8 cellular contexts compared by ENCODE assay signal in the genomic region with DNA sequence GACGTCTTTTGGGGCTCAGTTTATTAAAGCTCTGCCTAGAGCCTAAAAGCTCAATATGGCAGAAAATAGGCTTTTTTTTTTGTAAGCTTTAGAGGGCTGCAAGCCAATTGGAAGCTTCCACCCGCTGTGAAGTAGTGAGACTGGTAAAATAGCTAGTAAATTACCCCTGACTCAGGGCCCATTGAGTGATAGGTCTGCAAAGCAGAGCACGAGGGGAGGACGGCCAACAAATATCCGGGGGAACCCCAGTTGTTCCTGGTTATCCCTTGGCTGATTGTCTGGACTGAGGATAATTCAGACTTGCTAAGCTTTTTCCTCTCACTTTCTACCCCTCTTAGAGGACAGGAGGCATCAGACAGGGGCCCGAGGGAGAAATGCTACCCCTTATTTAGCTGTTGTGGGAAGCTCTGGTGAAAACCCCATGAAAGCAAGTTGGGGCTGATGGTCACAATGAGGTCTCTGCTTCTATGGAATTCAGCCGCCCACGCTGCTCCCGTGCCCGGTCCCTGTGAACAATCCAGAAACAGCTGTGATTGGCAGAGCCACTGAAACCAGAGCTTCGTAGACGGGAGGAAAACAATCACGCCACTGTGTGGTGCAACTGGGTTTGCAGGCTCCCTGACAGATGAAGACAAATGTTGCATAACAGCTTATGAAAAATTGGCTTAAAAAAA.
DNase-seq lines count a peak whose midpoint lies in the region; ATAC-seq and TF ChIP-seq lines count a peak whose summit lies in the region.

No MANE protein-coding gene starts in this region.

- peak overlapping the region; percentile 15 for H3K27ac ChIP-seq in right cardiac atrium (ENCODE audit: low read length)

- TF ChIP-seq CTCF in CD14-positive monocyte (IDR thresholded peaks at IDR 0.05), result peak; percentile 31
- peak; percentile 63 for TF ChIP-seq CTCF in retinal pigment epithelial cell (conservative IDR thresholded peaks at IDR 0.05; ENCODE audit: low read depth, low read length)

- peak; percentile 94 to 96 for ATAC-seq in right cardiac atrium
- no peak for ATAC-seq in HG03025 (IDR thresholded peaks at IDR 0.05; ENCODE audit: low FRiP score, unreplicated experiment)

- peaks cover 0 to 8% (median 2%) of the 10 kb centered on the region in 3 donors for H3K27me3 Mint-ChIP-seq in CD14-positive monocyte (ENCODE audit: low read depth in 3 of 3)

- no peaks in the 10 kb centered on the region for H3K27me3 ChIP-seq in right cardiac atrium (ENCODE audit: control insufficient read depth, insufficient read depth)

- H3K27ac Mint-ChIP-seq in CD14-positive monocyte, result peak overlapping the region in 1 of 7 donors; percentile 15

- H3K4me3 Mint-ChIP-seq in CD14-positive monocyte, result peak overlapping the region; percentile 20 to 71

- H3K4me3 ChIP-seq in right cardiac atrium (ENCODE audit: low read length), result no peak overlapping the region
- H3K4me3 ChIP-seq in retinal pigment epithelial cell (ENCODE audit: low read length), result peak overlapping the region; percentile 31

- no peaks in the 10 kb centered on the region for H3K9me3 ChIP-seq in right cardiac atrium (ENCODE audit: control insufficient read depth, low read length)

- peak; percentile 55 for DNase-seq in CD14-positive monocyte (ENCODE audit: low spot score)
- DNase-seq in NCI-H128 (lab: John Stamatoyannopoulos, UW; ENCODE audit: unreplicated experiment), result peak; percentile 18
- peak; percentile 91 for DNase-seq in astrocyte of the hippocampus (ENCODE audit: low read depth, low spot score)
- peak; percentile 82 to 92 (median 89) for DNase-seq in right cardiac atrium
- DNase-seq in retinal pigment epithelial cell (ENCODE audit: low read depth), result peak; percentile 91
- no peak for DNase-seq in stimulated activated CD4-positive, alpha-beta T cell treated with anti-CD3 and anti-CD28 coated beads, Interleukin-2, amount 100 ng/mL, for 48 hours
- no peak for DNase-seq in NAMALWA (ENCODE audit: low spot score)

- H3K4me1 Mint-ChIP-seq in CD14-positive monocyte, result peaks cover 16% of the 10 kb centered on the region

- no peaks in the 10 kb centered on the region for H3K9me3 Mint-ChIP-seq in CD14-positive monocyte

- peaks cover 3% of the 10 kb centered on the region for H3K4me1 ChIP-seq in right cardiac atrium (ENCODE audit: control insufficient read depth, insufficient read depth, low read length)

- intact Hi-C loops in CD14-positive monocyte (cut with micrococcal nuclease) (no loop called here), right cardiac atrium (cut with DNase I) (loop anchor here in 1 of 4 donors (5.0 kb wide), 1 partner anchor 260 kb away; no protein-coding TSS in a partner anchor)

- 23% methylated on average over 13 of the region's 13 CpGs for WGBS in right cardiac atrium

- H3K36me3 Mint-ChIP-seq in CD14-positive monocyte, result no peaks in the 10 kb centered on the region

Comparison
In these comparisons a context has a peak if more than half of its experiments do, and no peak if none do; other contexts are left out.
1. DNase-seq: peak in CD14-positive monocyte (single experiment), NCI-H128 (single experiment), astrocyte of the hippocampus (single experiment), right cardiac atrium (3 of 3) and retinal pigment epithelial cell (single experiment); none in stimulated activated CD4-positive, alpha-beta T cell treated with anti-CD3 and anti-CD28 coated beads, Interleukin-2, amount 100 ng/mL, for 48 hours (0 of 2) and NAMALWA (single experiment).